ENCODE assay signal across 8 cellular contexts in genomic region chr3:172138792-172139507, GRCh38.
DNase-seq lines count a peak whose midpoint lies in the region; ATAC-seq, FAIRE-seq and TF ChIP-seq lines count a peak whose summit lies in the region.

No MANE protein-coding gene starts in this region.

- peak; percentile 37 for ATAC-seq in GM18873 (IDR thresholded peaks at IDR 0.05; ENCODE audit: low FRiP score, unreplicated experiment)
- peak; percentile 33 for ATAC-seq in HG03457 (IDR thresholded peaks at IDR 0.05; ENCODE audit: unreplicated experiment)
- peak; percentile 49 to 69 (median 58) for ATAC-seq in pancreas

- CTCF ChIA-PET in A673 (lab: Charles Lee): interaction anchor here (0.6 to 0.7 kb wide), 2 partner anchors 38 to 1770 kb away, joined by 3 to 5 read pairs; no protein-coding TSS in a partner anchor

- H3K27me3 ChIP-seq in A673 (replicated peaks; ENCODE audit: insufficient read depth, low read depth, low read length, poor library complexity): no peaks in the 10 kb centered on the region
- H3K27me3 ChIP-seq in pancreas: no peaks in the 10 kb centered on the region

- no peaks in the 10 kb centered on the region for H3K36me3 ChIP-seq in A673 (ENCODE audit: insufficient read depth, low read length, poor library complexity, severe bottlenecking)
- H3K36me3 ChIP-seq in pancreas: no peaks in the 10 kb centered on the region

- no TSS peak for BruUV-seq in A673 (replicated peaks; lab: Mats Ljungman, UMichigan)

- H3K9me3 ChIP-seq in A673 (ENCODE audit: low read depth, low read length, poor library complexity, severe bottlenecking) (no peaks in the 10 kb centered on the region), pancreas (no peaks in the 10 kb centered on the region)

- FAIRE-seq in frontal cortex (lab: Jason Lieb, UNC) (no peak), pancreas (lab: Jason Lieb, UNC) (no peak), HTR-8/SVneo (lab: Jason Lieb, UNC) (no peak)

- H3K4me1 ChIP-seq in A673 (ENCODE audit: insufficient read depth, low read length, poor library complexity, severe bottlenecking): peaks cover 79% of the 10 kb centered on the region
- peaks cover 52 to 86% (median 53%) of the 10 kb centered on the region in 3 donors for H3K4me1 ChIP-seq in pancreas

- no peak for TF ChIP-seq CTCF in A673 (conservative IDR thresholded peaks at IDR 0.05; ENCODE audit: low read depth, low read length)
- TF ChIP-seq CTCF in pancreas (IDR thresholded peaks at IDR 0.05): no peak

- DNase-seq in A673 (ENCODE audit: low spot score) (peak; percentile 63), frontal cortex (ENCODE audit: low spot score in 2 of 2) (peak; percentile 26 to 35), pancreas (peak in 4 of 6 donors; percentile 42 to 55 (median 53)), HTR-8/SVneo (ENCODE audit: insufficient read length, low spot score) (no peak), SHP77 treated with DMSO at 0.1 percent for 48 hours (lab: John Stamatoyannopoulos, UW) (no peak)
- DNase-seq in activated CD4-positive, alpha-beta T cell treated with anti-CD3 and anti-CD28 coated beads for 48 hours: peak; percentile 58

- H3K27ac ChIP-seq in A673 (ENCODE audit: low read depth, low read length, poor library complexity, severe bottlenecking) (peak overlapping the region; percentile 77), pancreas (peak overlapping the region in 2 of 4 donors; percentile 77 to 79)

- H3K4me3 ChIP-seq in A673 (ENCODE audit: low read depth, low read length, poor library complexity, severe bottlenecking) (no peak overlapping the region), pancreas (no peak overlapping the region)

- WGBS in pancreas, 2 donors: 61 to 64% methylated on average over 6 of the region's 6 CpGs

- POLR2A ChIA-PET in A673 (lab: Charles Lee; ENCODE audit: low non-redundant PET): interaction anchor here (0.5 kb wide), 1 partner anchor 35 kb away, joined by 4 read pairs; no protein-coding TSS in a partner anchor

- intact Hi-C loops in A673 (cut with micrococcal nuclease; ENCODE audit: unreplicated experiment) (loop anchor here (2.0 kb wide), 1 partner anchor 98 kb away; no protein-coding TSS in a partner anchor), pancreas (cut with DNase I) (no loop called here)

Comparison
In these comparisons a context has a peak if more than half of its experiments do, and no peak if none do; other contexts are left out.
1. DNase-seq: peak in A673 (single experiment), activated CD4-positive, alpha-beta T cell treated with anti-CD3 and anti-CD28 coated beads for 48 hours (single experiment), frontal cortex (2 of 2) and pancreas (4 of 6); none in HTR-8/SVneo (single experiment) and SHP77 treated with DMSO at 0.1 percent for 48 hours (single experiment).
2. Peak in every context shown above with its lines, with median percentiles within 50 percentile points of each other: ATAC-seq.